ENCODE assay signal across 1 cellular context in genomic region chr7:129072410-129073063, GRCh38.
TF ChIP-seq lines count a peak whose summit lies in the region.

No MANE protein-coding gene starts in this region.

TF ChIP-seq in GM23338, 12 proteins besides CTCF, POLR2A, EP300 and RAD21:
- TF ChIP-seq REST (IDR thresholded peaks at IDR 0.05; ENCODE audit: unreplicated experiment) = no peak
- no peak for TF ChIP-seq ETS1 (IDR thresholded peaks at IDR 0.05)
- no peak for TF ChIP-seq CREB1 (CRISPR knock-in tag; IDR thresholded peaks at IDR 0.05; ENCODE audit: low read depth)
- TF ChIP-seq ZNF114 (CRISPR knock-in tag; IDR thresholded peaks at IDR 0.05) = no peak
- no peak for TF ChIP-seq JUNB (IDR thresholded peaks at IDR 0.05; ENCODE audit: unreplicated experiment)
